1 cellular context compared by ENCODE assay signal in genomic region chr11:46736615-46737014, GRCh38.
TF ChIP-seq lines count a peak whose summit lies in the region.

No MANE protein-coding gene starts in this region.

TF ChIP-seq in HepG2, 621 proteins besides CTCF, POLR2A, EP300 and RAD21:
- TF ChIP-seq ZNF17 (CRISPR knock-in tag; IDR thresholded peaks at IDR 0.05) (no peak), RBFOX2 (IDR thresholded peaks at IDR 0.05; ENCODE audit: low read depth, low read length) (peak; percentile 11; the same call in 1 of the 2 replicates), ZNF530 (CRISPR knock-in tag; IDR thresholded peaks at IDR 0.05; ENCODE audit: low read depth) (no peak), RXRB (CRISPR knock-in tag; IDR thresholded peaks at IDR 0.05; ENCODE audit: borderline replicate concordance) (no peak), KDM4B (CRISPR knock-in tag; IDR thresholded peaks at IDR 0.05) (no peak), ZNF407 (CRISPR knock-in tag; IDR thresholded peaks at IDR 0.05; ENCODE audit: not compliant biosample characterization) (no peak), ZNF660 (CRISPR knock-in tag; IDR thresholded peaks at IDR 0.05; ENCODE audit: borderline replicate concordance, low read depth) (no peak), TGIF2 (CRISPR knock-in tag; IDR thresholded peaks at IDR 0.05) (no peak), ZBTB10 (CRISPR knock-in tag; IDR thresholded peaks at IDR 0.05; ENCODE audit: borderline replicate concordance) (no peak), ZBTB26 (CRISPR knock-in tag; IDR thresholded peaks at IDR 0.05; ENCODE audit: borderline replicate concordance) (no peak), GZF1 (CRISPR knock-in tag; IDR thresholded peaks at IDR 0.05) (no peak), ZBTB20 (CRISPR knock-in tag; IDR thresholded peaks at IDR 0.05; ENCODE audit: borderline replicate concordance, low read depth) (no peak), ZNF431 (CRISPR knock-in tag; IDR thresholded peaks at IDR 0.05; ENCODE audit: borderline replicate concordance, low read depth) (no peak), POLR2AphosphoS5 (IDR thresholded peaks at IDR 0.05; ENCODE audit: low read depth, low read length) (peak; percentile 22; the same call in 1 of the 2 replicates), FIP1L1 (IDR thresholded peaks at IDR 0.05; ENCODE audit: borderline replicate concordance, insufficient read depth, low read depth, low read length) (no peak), DMTF1 (CRISPR knock-in tag; IDR thresholded peaks at IDR 0.05) (no peak)
